ENCODE assay signal across 1 cellular context in genomic region chr11:12640926-12641849, GRCh38.
TF ChIP-seq lines count a peak whose summit lies in the region.

No MANE protein-coding gene starts in this region.

TF ChIP-seq in K562, 482 proteins besides CTCF, POLR2A, EP300 and RAD21 (continued from another document):
- no peak for TF ChIP-seq HBP1 (CRISPR knock-in tag; IDR thresholded peaks at IDR 0.05)
- TF ChIP-seq SIRT6 (IDR thresholded peaks at IDR 0.05; ENCODE audit: low read depth, low read length), result no peak
- TF ChIP-seq ZNF717 (CRISPR knock-in tag; IDR thresholded peaks at IDR 0.05), result no peak
- TF ChIP-seq, protein P1, sequence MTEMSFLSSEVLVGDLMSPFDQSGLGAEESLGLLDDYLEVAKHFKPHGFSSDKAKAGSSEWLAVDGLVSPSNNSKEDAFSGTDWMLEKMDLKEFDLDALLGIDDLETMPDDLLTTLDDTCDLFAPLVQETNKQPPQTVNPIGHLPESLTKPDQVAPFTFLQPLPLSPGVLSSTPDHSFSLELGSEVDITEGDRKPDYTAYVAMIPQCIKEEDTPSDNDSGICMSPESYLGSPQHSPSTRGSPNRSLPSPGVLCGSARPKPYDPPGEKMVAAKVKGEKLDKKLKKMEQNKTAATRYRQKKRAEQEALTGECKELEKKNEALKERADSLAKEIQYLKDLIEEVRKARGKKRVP (CRISPR knock-in tag; IDR thresholded peaks at IDR 0.05), result no peak
- TF ChIP-seq PHF21A (IDR thresholded peaks at IDR 0.05; ENCODE audit: borderline replicate concordance, low read depth), result no peak
- no peak for TF ChIP-seq KDM5B (IDR thresholded peaks at IDR 0.05; ENCODE audit: insufficient replicate concordance, low read depth, low read length)
- TF ChIP-seq ETV5 (CRISPR knock-in tag; IDR thresholded peaks at IDR 0.05; ENCODE audit: low read depth), result no peak
- TF ChIP-seq PYGO2 (tag; IDR thresholded peaks at IDR 0.05), result no peak
- no peak for TF ChIP-seq HMGXB4 (CRISPR knock-in tag; IDR thresholded peaks at IDR 0.05)
- TF ChIP-seq FIP1L1 (IDR thresholded peaks at IDR 0.05; ENCODE audit: low read depth, low read length, poor library complexity, severe bottlenecking), result no peak
- TF ChIP-seq ZNF696 (CRISPR knock-in tag; conservative IDR thresholded peaks at IDR 0.05), result no peak
- no peak for TF ChIP-seq MIER1 (IDR thresholded peaks at IDR 0.05; ENCODE audit: low read depth)
- TF ChIP-seq, protein P2, sequence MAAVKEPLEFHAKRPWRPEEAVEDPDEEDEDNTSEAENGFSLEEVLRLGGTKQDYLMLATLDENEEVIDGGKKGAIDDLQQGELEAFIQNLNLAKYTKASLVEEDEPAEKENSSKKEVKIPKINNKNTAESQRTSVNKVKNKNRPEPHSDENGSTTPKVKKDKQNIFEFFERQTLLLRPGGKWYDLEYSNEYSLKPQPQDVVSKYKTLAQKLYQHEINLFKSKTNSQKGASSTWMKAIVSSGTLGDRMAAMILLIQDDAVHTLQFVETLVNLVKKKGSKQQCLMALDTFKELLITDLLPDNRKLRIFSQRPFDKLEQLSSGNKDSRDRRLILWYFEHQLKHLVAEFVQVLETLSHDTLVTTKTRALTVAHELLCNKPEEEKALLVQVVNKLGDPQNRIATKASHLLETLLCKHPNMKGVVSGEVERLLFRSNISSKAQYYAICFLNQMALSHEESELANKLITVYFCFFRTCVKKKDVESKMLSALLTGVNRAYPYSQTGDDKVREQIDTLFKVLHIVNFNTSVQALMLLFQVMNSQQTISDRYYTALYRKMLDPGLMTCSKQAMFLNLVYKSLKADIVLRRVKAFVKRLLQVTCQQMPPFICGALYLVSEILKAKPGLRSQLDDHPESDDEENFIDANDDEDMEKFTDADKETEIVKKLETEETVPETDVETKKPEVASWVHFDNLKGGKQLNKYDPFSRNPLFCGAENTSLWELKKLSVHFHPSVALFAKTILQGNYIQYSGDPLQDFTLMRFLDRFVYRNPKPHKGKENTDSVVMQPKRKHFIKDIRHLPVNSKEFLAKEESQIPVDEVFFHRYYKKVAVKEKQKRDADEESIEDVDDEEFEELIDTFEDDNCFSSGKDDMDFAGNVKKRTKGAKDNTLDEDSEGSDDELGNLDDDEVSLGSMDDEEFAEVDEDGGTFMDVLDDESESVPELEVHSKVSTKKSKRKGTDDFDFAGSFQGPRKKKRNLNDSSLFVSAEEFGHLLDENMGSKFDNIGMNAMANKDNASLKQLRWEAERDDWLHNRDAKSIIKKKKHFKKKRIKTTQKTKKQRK (IDR thresholded peaks at IDR 0.05; ENCODE audit: borderline replicate concordance, low read depth, low read length), result no peak
- no peak for TF ChIP-seq RBFOX2 (IDR thresholded peaks at IDR 0.05; ENCODE audit: low read depth, low read length)
